ENCODE assay signal across 11 cellular contexts in the genomic region with DNA sequence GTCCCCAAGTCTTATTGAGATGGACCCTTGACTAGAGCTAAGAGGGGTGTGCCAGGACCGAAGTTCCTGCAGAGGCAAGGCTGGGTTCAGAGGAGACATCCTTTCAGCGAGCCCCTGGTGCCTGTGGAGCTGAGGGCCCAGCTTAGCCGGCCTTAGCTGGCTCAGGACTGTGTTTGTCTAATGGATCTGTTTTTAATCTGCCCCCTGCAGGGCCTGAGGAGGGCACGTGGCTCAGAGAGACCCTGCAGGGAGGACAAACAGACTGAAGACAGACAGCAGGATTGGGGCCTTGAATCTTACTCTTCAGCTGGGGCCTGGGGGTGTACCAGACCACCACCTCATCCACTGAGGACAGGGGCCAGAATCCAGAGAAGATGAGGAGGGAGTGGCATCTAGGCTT.
DNase-seq lines count a peak whose midpoint lies in the region; TF ChIP-seq lines count a peak whose summit lies in the region.
"Had no signal": no experiment of that assay in that cellular context is flagged by ENCODE, and none has a peak within 500 bp of the region (broad histone marks: within the 10 kb centered on the region; RNA-seq: fewer than 3 reads in every experiment).

No MANE protein-coding gene starts in this region.

- H3K4me1 ChIP-seq in parathyroid adenoma: peaks cover 16% of the 10 kb centered on the region

- TF ChIP-seq CTCF in epithelial cell of esophagus (IDR thresholded peaks at IDR 0.05; ENCODE audit: insufficient read depth, low read depth, low read length, missing control alignments) (no peak), parathyroid adenoma (IDR thresholded peaks at IDR 0.05) (no peak)

- no peaks in the 10 kb centered on the region for H3K79me2 ChIP-seq in parathyroid adenoma

- no peaks in the 10 kb centered on the region for H3K9me3 ChIP-seq in parathyroid adenoma (ENCODE audit: control insufficient read depth, low read length)
- H3K9me3 ChIP-seq: HAP-1 had no signal

- DNase-seq in ELF-1 (ENCODE audit: low read depth, low spot score) (peak; percentile 76), NCI-H82 (lab: John Stamatoyannopoulos, UW) (peak; percentile 93), epithelial cell of esophagus (ENCODE audit: low read depth) (no peak), amniotic stem cell (lab: John Stamatoyannopoulos, UW) (no peak), NCI-H446 treated with DMSO at 0.1 percent for 48 hours (lab: John Stamatoyannopoulos, UW) (no peak), cerebellar nuclear complex (lab: John Stamatoyannopoulos, UW) (no peak)
- DNase-seq: glutamatergic neuron; stimulated activated CD4-positive, alpha-beta T cell treated with anti-CD3 and anti-CD28 coated beads, Interleukin-15, amount 100 ng/mL, for 24 hours; stimulated activated naive CD4-positive, alpha-beta T cell had no signal

- H3K4me2 ChIP-seq in parathyroid adenoma (ENCODE audit: low read length): peak overlapping the region; percentile 88

- peak overlapping the region; percentile 80 for H3K4me3 ChIP-seq in epithelial cell of esophagus (ENCODE audit: low read length)
- H3K4me3 ChIP-seq in parathyroid adenoma (ENCODE audit: low read depth, low read length): peak overlapping the region; percentile 70
- H3K4me3 ChIP-seq: HAP-1 had no signal

- no peaks in the 10 kb centered on the region for H3K27me3 ChIP-seq in parathyroid adenoma (ENCODE audit: control insufficient read depth, insufficient read depth, low read length)

- H3K27ac ChIP-seq in parathyroid adenoma: no peak overlapping the region

- H3K9ac ChIP-seq in parathyroid adenoma: no peak overlapping the region

- H2AFZ ChIP-seq in parathyroid adenoma: no peak overlapping the region

- H3K36me3 ChIP-seq in parathyroid adenoma (ENCODE audit: control insufficient read depth, insufficient read depth, low read length): no peaks in the 10 kb centered on the region
- H3K36me3 ChIP-seq: HAP-1 had no signal

Comparison
In these comparisons a context has a peak if more than half of its experiments do, and no peak if none do; other contexts are left out.
1. DNase-seq: peak in ELF-1 (single experiment) and NCI-H82 (single experiment); none in epithelial cell of esophagus (single experiment), amniotic stem cell (single experiment), NCI-H446 treated with DMSO at 0.1 percent for 48 hours (single experiment) and cerebellar nuclear complex (0 of 2).